ENCODE assay signal across 3 cellular contexts in the genomic region with DNA sequence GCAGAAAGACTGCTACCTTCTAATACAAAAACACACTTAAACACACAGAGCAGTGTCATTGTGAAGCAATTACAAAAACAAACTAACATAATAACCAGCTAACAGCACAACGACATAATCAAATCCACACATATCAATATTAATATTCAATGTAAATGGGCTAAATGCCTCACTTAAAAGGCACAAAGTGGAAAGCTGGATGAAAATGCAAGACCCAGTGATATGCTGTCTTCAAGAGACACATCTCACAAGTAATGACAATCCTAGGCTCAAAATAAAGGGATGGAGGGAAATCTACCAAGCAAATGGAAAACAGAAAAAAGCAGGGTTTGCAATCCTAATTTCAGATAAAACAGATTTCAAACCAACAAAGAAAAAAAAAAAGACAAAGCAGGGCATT.
TF ChIP-seq lines count a peak whose summit lies in the region.

No MANE protein-coding gene starts in this region.

TF ChIP-seq in SK-N-SH treated with all-trans-retinoic acid at 6 μM for 48 hours, 23 proteins besides CTCF, POLR2A, EP300 and RAD21 (continued from another document):
- TF ChIP-seq, protein P1, sequence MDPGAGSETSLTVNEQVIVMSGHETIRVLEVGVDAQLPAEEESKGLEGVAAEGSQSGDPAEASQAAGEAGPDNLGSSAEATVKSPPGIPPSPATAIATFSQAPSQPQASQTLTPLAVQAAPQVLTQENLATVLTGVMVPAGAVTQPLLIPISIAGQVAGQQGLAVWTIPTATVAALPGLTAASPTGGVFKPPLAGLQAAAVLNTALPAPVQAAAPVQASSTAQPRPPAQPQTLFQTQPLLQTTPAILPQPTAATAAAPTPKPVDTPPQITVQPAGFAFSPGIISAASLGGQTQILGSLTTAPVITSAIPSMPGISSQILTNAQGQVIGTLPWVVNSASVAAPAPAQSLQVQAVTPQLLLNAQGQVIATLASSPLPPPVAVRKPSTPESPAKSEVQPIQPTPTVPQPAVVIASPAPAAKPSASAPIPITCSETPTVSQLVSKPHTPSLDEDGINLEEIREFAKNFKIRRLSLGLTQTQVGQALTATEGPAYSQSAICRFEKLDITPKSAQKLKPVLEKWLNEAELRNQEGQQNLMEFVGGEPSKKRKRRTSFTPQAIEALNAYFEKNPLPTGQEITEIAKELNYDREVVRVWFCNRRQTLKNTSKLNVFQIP (CRISPR knock-in tag; IDR thresholded peaks at IDR 0.05; ENCODE audit: borderline replicate concordance, low read depth) = no peak

TF ChIP-seq in SK-N-SH, 30 proteins besides CTCF, POLR2A, EP300 and RAD21 (continued from another document):
- TF ChIP-seq, protein P2, sequence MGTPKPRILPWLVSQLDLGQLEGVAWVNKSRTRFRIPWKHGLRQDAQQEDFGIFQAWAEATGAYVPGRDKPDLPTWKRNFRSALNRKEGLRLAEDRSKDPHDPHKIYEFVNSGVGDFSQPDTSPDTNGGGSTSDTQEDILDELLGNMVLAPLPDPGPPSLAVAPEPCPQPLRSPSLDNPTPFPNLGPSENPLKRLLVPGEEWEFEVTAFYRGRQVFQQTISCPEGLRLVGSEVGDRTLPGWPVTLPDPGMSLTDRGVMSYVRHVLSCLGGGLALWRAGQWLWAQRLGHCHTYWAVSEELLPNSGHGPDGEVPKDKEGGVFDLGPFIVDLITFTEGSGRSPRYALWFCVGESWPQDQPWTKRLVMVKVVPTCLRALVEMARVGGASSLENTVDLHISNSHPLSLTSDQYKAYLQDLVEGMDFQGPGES (IDR thresholded peaks at IDR 0.05; ENCODE audit: low read depth, low read length) = no peak
- TF ChIP-seq EZH2phosphoT487 (IDR thresholded peaks at IDR 0.05; ENCODE audit: borderline replicate concordance, low read depth) (no peak), TEAD4 (IDR thresholded peaks at IDR 0.05; ENCODE audit: borderline replicate concordance, insufficient read depth) (no peak), TCF12 (IDR thresholded peaks at IDR 0.05) (no peak)
- TF ChIP-seq, protein P3, sequence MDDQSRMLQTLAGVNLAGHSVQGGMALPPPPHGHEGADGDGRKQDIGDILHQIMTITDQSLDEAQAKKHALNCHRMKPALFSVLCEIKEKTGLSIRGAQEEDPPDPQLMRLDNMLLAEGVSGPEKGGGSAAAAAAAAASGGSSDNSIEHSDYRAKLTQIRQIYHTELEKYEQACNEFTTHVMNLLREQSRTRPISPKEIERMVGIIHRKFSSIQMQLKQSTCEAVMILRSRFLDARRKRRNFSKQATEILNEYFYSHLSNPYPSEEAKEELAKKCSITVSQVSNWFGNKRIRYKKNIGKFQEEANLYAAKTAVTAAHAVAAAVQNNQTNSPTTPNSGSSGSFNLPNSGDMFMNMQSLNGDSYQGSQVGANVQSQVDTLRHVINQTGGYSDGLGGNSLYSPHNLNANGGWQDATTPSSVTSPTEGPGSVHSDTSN (IDR thresholded peaks at IDR 0.05) = no peak

TF ChIP-seq in GM12878, 131 proteins besides CTCF, POLR2A, EP300 and RAD21 (continued from another document):
- TF ChIP-seq, protein P4, sequence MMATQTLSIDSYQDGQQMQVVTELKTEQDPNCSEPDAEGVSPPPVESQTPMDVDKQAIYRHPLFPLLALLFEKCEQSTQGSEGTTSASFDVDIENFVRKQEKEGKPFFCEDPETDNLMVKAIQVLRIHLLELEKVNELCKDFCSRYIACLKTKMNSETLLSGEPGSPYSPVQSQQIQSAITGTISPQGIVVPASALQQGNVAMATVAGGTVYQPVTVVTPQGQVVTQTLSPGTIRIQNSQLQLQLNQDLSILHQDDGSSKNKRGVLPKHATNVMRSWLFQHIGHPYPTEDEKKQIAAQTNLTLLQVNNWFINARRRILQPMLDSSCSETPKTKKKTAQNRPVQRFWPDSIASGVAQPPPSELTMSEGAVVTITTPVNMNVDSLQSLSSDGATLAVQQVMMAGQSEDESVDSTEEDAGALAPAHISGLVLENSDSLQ (IDR thresholded peaks at IDR 0.05) = no peak
- TF ChIP-seq RCOR1 (conservative IDR thresholded peaks at IDR 0.05; ENCODE audit: low read depth, low read length) = no peak
- no peak for TF ChIP-seq SREBF2 (IDR thresholded peaks at IDR 0.05; ENCODE audit: low read length)
